ENCODE assay signal across 12 cellular contexts in the genomic region with DNA sequence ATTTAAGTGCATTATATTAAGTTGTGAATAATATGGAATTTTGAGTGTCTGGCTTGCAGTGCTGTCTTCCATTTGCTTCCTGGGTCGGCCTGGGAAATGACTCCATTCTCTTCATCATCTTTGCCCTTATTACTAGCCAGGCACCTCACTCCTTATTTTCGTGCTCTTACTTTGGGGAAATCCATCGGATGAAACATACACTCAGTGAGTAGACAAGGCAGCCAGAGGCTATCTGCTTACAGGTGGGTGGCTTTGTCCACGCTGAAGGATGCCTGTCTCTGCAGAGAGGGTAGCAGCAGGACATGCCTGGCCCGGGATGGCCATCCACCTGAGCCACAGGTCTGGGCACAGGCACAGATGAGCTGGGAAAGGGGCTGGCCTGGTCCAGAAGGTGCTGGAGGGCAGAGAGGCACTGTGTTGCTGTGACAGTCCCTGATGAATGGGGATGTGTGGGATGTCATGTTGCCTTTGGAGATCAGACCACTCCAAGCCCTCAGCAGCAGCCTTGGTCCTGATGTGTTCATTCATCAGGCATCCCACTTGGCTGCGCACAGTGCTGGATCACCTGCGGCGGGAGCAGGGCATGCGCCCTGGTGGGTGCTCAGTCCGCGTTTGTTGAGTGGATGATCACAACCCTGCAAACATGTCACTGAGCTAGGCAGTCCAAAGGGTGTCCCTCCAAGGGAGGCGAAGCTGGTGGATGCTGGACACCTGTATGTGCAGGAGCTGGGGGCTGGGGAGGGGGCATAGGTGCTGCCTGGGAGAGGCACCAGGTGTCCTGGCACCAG.
"Had no signal": no experiment of that assay in that cellular context is flagged by ENCODE, and none has a peak within 500 bp of the region (broad histone marks: within the 10 kb centered on the region; RNA-seq: fewer than 3 reads in every experiment).

No MANE protein-coding gene starts in this region.

- H3K27me3 Mint-ChIP-seq: activated naive CD8-positive, alpha-beta T cell treated with anti-CD3 and anti-CD28 coated beads, Interleukin-2, amount 10 ng/mL, durations not matched to agents 7 days and 5 days had no signal

- H3K27ac ChIP-seq: pancreas had no signal

- DNase-seq: activated CD4-positive, alpha-beta T cell treated with anti-CD3 and anti-CD28 coated beads for 48 hours; activated effector memory CD4-positive, alpha-beta T cell treated with Interleukin-2 at 50 U/mL for 16 hours; activated naive CD8-positive, alpha-beta T cell treated with anti-CD3 and anti-CD28 coated beads, Interleukin-2, amount 10 ng/mL, durations not matched to agents 7 days and 5 days; cortex of kidney; effector CD8-positive, alpha-beta T cell; kidney; pancreas; stimulated activated CD4-positive, alpha-beta T cell treated with anti-CD3 and anti-CD28 coated beads, Interleukin-4, amount 100 ng/mL, for 24 hours; stimulated activated naive CD8-positive, alpha-beta T cell treated with anti-CD3 and anti-CD28 coated beads, Interleukin-15, amount 100 ng/mL, for 72 hours had no signal

- H3K9me3 ChIP-seq: pancreas, thoracic aorta had no signal

- H3K9me3 Mint-ChIP-seq: neural crest cell; stimulated activated naive CD8-positive, alpha-beta T cell treated with anti-CD3 and anti-CD28 coated beads, Interleukin-15, amount 100 ng/mL, for 72 hours had no signal

- H3K4me3 Mint-ChIP-seq: activated CD8-positive, alpha-beta T cell treated with anti-CD3 and anti-CD28 coated beads, Interleukin-2, amount 10 ng/mL, durations not matched to agents 7 days and 5 days; activated naive CD8-positive, alpha-beta T cell treated with anti-CD3 and anti-CD28 coated beads, Interleukin-2, amount 10 ng/mL, durations not matched to agents 7 days and 5 days; neural crest cell had no signal

- H3K27me3 ChIP-seq: pancreas had no signal
